Comparison of ENCODE assay signal across 12 cellular contexts in genomic region chr2:179595284-179595683, GRCh38.
DNase-seq lines count a peak whose midpoint lies in the region; ATAC-seq lines count a peak whose summit lies in the region.
"Had no signal": no experiment of that assay in that cellular context is flagged by ENCODE, and none has a peak within 500 bp of the region (broad histone marks: within the 10 kb centered on the region; RNA-seq: fewer than 3 reads in every experiment).

No MANE protein-coding gene starts in this region.

- no peaks in the 10 kb centered on the region for H3K9me3 Mint-ChIP-seq in activated CD4-positive, alpha-beta memory T cell treated with anti-CD3 and anti-CD28 coated beads, Interleukin-2, amount 10 ng/mL, durations not matched to agents 7 days and 5 days

- H3K4me3 Mint-ChIP-seq in activated CD4-positive, alpha-beta memory T cell treated with anti-CD3 and anti-CD28 coated beads, Interleukin-2, amount 10 ng/mL, durations not matched to agents 7 days and 5 days: no peak overlapping the region

- no peaks in the 10 kb centered on the region for H3K4me1 Mint-ChIP-seq in activated CD4-positive, alpha-beta memory T cell treated with anti-CD3 and anti-CD28 coated beads, Interleukin-2, amount 10 ng/mL, durations not matched to agents 7 days and 5 days

- no peaks in the 10 kb centered on the region for H3K27me3 Mint-ChIP-seq in activated CD4-positive, alpha-beta memory T cell treated with anti-CD3 and anti-CD28 coated beads, Interleukin-2, amount 10 ng/mL, durations not matched to agents 7 days and 5 days

- CTCF ChIA-PET in activated CD4-positive, alpha-beta memory T cell treated with anti-CD3 and anti-CD28 coated beads, Interleukin-2, amount 10 ng/mL, durations not matched to agents 7 days and 5 days (lab: Charles Lee): no interaction called here

- no peak overlapping the region for H3K27ac Mint-ChIP-seq in activated CD4-positive, alpha-beta memory T cell treated with anti-CD3 and anti-CD28 coated beads, Interleukin-2, amount 10 ng/mL, durations not matched to agents 7 days and 5 days

- H3K36me3 Mint-ChIP-seq in activated CD4-positive, alpha-beta memory T cell treated with anti-CD3 and anti-CD28 coated beads, Interleukin-2, amount 10 ng/mL, durations not matched to agents 7 days and 5 days (ENCODE audit: low read depth): no peaks in the 10 kb centered on the region

- ATAC-seq in left lobe of liver (peak; percentile 95), GM18511 (IDR thresholded peaks at IDR 0.05; ENCODE audit: unreplicated experiment) (no peak)

- POLR2A ChIA-PET in activated CD4-positive, alpha-beta memory T cell treated with anti-CD3 and anti-CD28 coated beads, Interleukin-2, amount 10 ng/mL, durations not matched to agents 7 days and 5 days (lab: Charles Lee): no interaction called here

- DNase-seq in Caki2 (ENCODE audit: low read depth) (peak; percentile 55), HCEC 1CT (peak; percentile 35), SK-MEL-5 (ENCODE audit: low read depth, low spot score) (peak; percentile 30), left lobe of liver (ENCODE audit: low spot score) (no peak), NOMO-1 treated with dmso at 0.1 percent for 144 hours (lab: John Stamatoyannopoulos, UW; ENCODE audit: unreplicated experiment) (no peak)
- DNase-seq in stimulated activated CD4-positive, alpha-beta T cell treated with anti-CD3 and anti-CD28 coated beads, Interleukin-4, amount 100 ng/mL, for 1 hour: no peak
- no peak for DNase-seq in activated CD4-positive, alpha-beta memory T cell treated with anti-CD3 and anti-CD28 coated beads, Interleukin-2, amount 10 ng/mL, durations not matched to agents 7 days and 5 days
- DNase-seq: activated CD4-positive, alpha-beta T cell treated with anti-CD3 and anti-CD28 coated beads, Interleukin-2, amount 50 U/mL, for 1 hour; BE2C; NCI-H2107; stimulated activated CD4-positive, alpha-beta T cell treated with anti-CD3 and anti-CD28 coated beads, Interleukin-1b, Interleukin-23, amount 100 ng/mL, for 48 hours had no signal

- in situ Hi-C loops in Caki2 (cut with HindIII; ENCODE audit: low pct_unique_long_range_greater_than_20kb, low sequenced_read_pairs) (no loop called here), SK-MEL-5 (cut with HindIII; ENCODE audit: low pct_unique_long_range_greater_than_20kb, low sequenced_read_pairs) (no loop called here)

Comparison
In these comparisons a context has a peak if more than half of its experiments do, and no peak if none do; other contexts are left out.
1. DNase-seq: peak in Caki2 (single experiment), HCEC 1CT (single experiment) and SK-MEL-5 (single experiment); none in left lobe of liver (single experiment), NOMO-1 treated with dmso at 0.1 percent for 144 hours (single experiment), stimulated activated CD4-positive, alpha-beta T cell treated with anti-CD3 and anti-CD28 coated beads, Interleukin-4, amount 100 ng/mL, for 1 hour (single experiment) and activated CD4-positive, alpha-beta memory T cell treated with anti-CD3 and anti-CD28 coated beads, Interleukin-2, amount 10 ng/mL, durations not matched to agents 7 days and 5 days (single experiment).